18 cellular contexts compared by ENCODE assay signal in the genomic region with DNA sequence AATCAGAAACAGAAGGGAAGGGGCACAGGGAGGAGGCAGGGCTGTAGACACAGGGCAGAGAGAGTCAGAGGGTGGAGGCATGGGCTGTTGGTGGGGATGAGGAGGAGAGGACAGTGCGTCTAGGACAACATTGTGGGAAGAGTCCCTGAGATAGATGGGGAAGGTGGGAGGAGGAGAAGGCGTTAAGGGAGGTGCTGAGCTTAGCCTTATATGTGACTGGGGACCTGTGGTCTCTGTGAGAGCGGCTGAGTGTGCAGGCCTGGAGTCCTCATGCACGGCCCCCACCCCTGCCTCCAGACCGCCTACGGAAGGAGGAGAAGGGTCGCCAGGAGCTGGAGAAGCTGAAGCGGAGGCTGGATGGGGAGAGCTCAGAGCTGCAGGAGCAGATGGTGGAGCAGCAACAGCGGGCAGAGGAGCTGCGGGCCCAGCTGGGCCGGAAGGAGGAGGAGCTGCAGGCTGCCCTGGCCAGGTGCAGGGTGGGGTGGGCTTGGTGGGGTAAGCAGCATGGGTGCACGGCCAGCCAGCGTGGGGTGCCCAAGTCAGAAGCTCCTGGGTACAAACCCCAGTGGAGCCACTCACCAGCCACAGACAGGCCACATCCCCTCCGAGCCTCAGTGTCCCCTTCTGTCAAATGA. TPM values are rescaled to one million over a fixed set of nuclear protein-coding genes. Genes with fewer than 3 reads are reported as not detected.
"Had no signal": no experiment of that assay in that cellular context is flagged by ENCODE, and none has a peak within 500 bp of the region (broad histone marks: within the 10 kb centered on the region; RNA-seq: fewer than 3 reads in every experiment).

No MANE protein-coding gene starts in this region.

- H3K79me2 ChIP-seq: hepatocyte had no signal

- FAIRE-seq: small intestine, urothelium cell line had no signal

- H3K27ac Mint-ChIP-seq: naive thymus-derived CD4-positive, alpha-beta T cell; nephron progenitor cell had no signal

- H3K4me3 ChIP-seq: hepatocyte, lung, ovary had no signal

- H3K36me3 ChIP-seq: ovary had no signal

- H2AFZ ChIP-seq: hepatocyte had no signal

- H3K9me3 Mint-ChIP-seq: nephron progenitor cell had no signal

- H3K27ac ChIP-seq: foreskin keratinocyte, hepatocyte, ovary had no signal

- H3K4me1 ChIP-seq: foreskin keratinocyte had no signal

- DNase-seq: effector memory CD4-positive, alpha-beta T cell; foreskin keratinocyte; head of caudate nucleus; left colon; left ventricle myocardium superior; mesenchymal stem cell; midbrain; naive thymus-derived CD4-positive, alpha-beta T cell; nephron progenitor cell; ovary; right cardiac atrium; small intestine; stimulated activated CD4-positive, alpha-beta T cell treated with anti-CD3 and anti-CD28 coated beads, Interleukin-12 subunit alpha, Interleukin-12 subunit beta, amount 100 ng/mL, for 4 hours; stimulated activated naive CD4-positive, alpha-beta T cell treated with Interleukin-2 at 50 U/mL for 16 hours; trophoblast cell had no signal

- H3K9me3 ChIP-seq: ovary had no signal

- ATAC-seq: foreskin keratinocyte; left colon; left ventricle myocardium superior; naive thymus-derived CD4-positive, alpha-beta T cell had no signal

- H3K36me3 Mint-ChIP-seq: naive thymus-derived CD4-positive, alpha-beta T cell had no signal

- H3K27me3 ChIP-seq: foreskin keratinocyte, hepatocyte, ovary had no signal

- H3K4me2 ChIP-seq: hepatocyte had no signal

- H3K4me3 Mint-ChIP-seq: naive thymus-derived CD4-positive, alpha-beta T cell; nephron progenitor cell had no signal

RNA-seq across cellular contexts. Expression of gene KCNC3, which starts 56.8 kb away (rescaled TPM):
- total RNA-seq: foreskin keratinocyte had no signal
- polyA plus RNA-seq: foreskin keratinocyte; naive thymus-derived CD4-positive, alpha-beta T cell had no signal
